Comparison of ENCODE assay signal across 12 cellular contexts in the genomic region with DNA sequence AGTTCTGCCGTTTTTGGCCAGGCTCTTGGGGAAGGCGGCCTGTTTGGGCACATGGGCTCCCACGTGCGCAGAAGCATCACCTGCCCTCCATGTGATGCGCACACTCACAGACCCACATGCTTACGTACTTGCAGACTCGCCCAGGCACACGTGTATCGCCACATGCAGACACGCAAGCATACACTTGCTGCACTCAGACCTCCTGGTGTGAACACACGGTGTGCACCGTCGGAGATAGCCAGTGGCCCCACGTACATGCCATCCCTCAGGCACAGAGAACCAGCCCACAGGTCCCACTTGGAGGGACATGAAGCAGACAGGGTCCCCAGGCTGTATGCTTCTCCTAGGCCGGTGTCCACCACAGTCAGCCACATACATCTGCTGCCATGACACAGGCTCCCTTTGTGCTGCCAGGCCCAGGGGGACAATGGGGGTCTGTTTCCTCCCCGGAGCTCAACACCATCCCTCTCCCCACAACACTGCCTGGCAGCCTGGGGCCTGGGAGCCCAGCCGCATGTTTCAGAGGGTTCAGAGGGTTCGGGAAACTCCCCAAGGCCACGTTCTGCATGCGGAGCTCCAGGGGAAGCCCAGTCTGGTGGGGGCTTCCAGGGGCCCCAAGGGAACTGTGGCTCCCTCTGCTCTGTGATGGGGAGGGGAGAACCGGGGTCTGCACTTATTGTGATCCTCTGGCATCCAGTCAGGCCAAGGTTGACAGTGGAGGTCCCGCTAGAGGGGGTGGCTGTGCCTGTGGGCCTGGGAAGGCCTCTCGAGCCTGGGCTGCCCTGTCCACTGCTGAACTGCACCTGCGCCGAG.
DNase-seq lines count a peak whose midpoint lies in the region; ATAC-seq, FAIRE-seq and TF ChIP-seq lines count a peak whose summit lies in the region.
"Had no signal": no experiment of that assay in that cellular context is flagged by ENCODE, and none has a peak within 500 bp of the region (broad histone marks: within the 10 kb centered on the region; RNA-seq: fewer than 3 reads in every experiment).

No MANE protein-coding gene starts in this region.

- no peak overlapping the region for H3K4me3 Mint-ChIP-seq in memory B cell
- no peak overlapping the region for H3K4me3 Mint-ChIP-seq in activated naive CD4-positive, alpha-beta T cell treated with anti-CD3 and anti-CD28 coated beads, Interleukin-2, amount 10 ng/mL, durations not matched to agents 7 days and 5 days
- H3K4me3 Mint-ChIP-seq: activated T-cell treated with anti-CD3 and anti-CD28 coated beads, Interleukin-2, amount 50 U/mL, for 72 hours; central memory CD8-positive, alpha-beta T cell had no signal

- no peak overlapping the region for H3K9ac ChIP-seq in mammary epithelial cell (ENCODE audit: insufficient read depth, low read length)

- ATAC-seq in memory B cell (ENCODE audit: low read depth): peak; percentile 58
- ATAC-seq: activated T-cell treated with anti-CD3 and anti-CD28 coated beads, Interleukin-2, amount 50 U/mL, for 72 hours had no signal

- H3K27ac Mint-ChIP-seq in memory B cell: peak overlapping the region; percentile 9
- no peak overlapping the region for H3K27ac Mint-ChIP-seq in activated naive CD4-positive, alpha-beta T cell treated with anti-CD3 and anti-CD28 coated beads, Interleukin-2, amount 10 ng/mL, durations not matched to agents 7 days and 5 days
- H3K27ac Mint-ChIP-seq: activated T-cell treated with anti-CD3 and anti-CD28 coated beads, Interleukin-2, amount 50 U/mL, for 72 hours had no signal

- no peak overlapping the region for H3K4me3 ChIP-seq in bronchial epithelial cell (ENCODE audit: low read depth, low read length)
- no peak overlapping the region for H3K4me3 ChIP-seq in tibial nerve
- no peak overlapping the region for H3K4me3 ChIP-seq in mammary epithelial cell (replicated peaks in 1 of 3; ENCODE audit: insufficient read depth in 1 of 3, low read depth in 2 of 3, low read length in 3 of 3)

- H4K20me1 ChIP-seq in mammary epithelial cell (ENCODE audit: insufficient read depth, low read length): no peaks in the 10 kb centered on the region

- dilution Hi-C loops in mammary epithelial cell (cut with HindIII; ENCODE audit: low sequenced_read_pairs): no loop called here

- TF ChIP-seq POLR2A in tibial nerve (IDR thresholded peaks at IDR 0.05): no peak

- peaks cover 5% of the 10 kb centered on the region for H3K36me3 Mint-ChIP-seq in memory B cell
- no peaks in the 10 kb centered on the region for H3K36me3 Mint-ChIP-seq in activated naive CD4-positive, alpha-beta T cell treated with anti-CD3 and anti-CD28 coated beads, Interleukin-2, amount 10 ng/mL, durations not matched to agents 7 days and 5 days

- DNase-seq in DMS79 treated with DMSO at 0.1 percent for 48 hours (lab: John Stamatoyannopoulos, UW) (peak; percentile 44), DMS79 (lab: John Stamatoyannopoulos, UW) (no peak), bronchial epithelial cell (ENCODE audit: low read depth) (peak; percentile 40), memory B cell (ENCODE audit: low spot score in 2 of 2) (no peak), tibial nerve (ENCODE audit: low spot score in 2 of 2) (no peak), mammary epithelial cell (no peak), activated gamma-delta T cell (lab: John Stamatoyannopoulos, UW) (no peak)
- DNase-seq in activated naive CD4-positive, alpha-beta T cell treated with anti-CD3 and anti-CD28 coated beads, Interleukin-2, amount 10 ng/mL, durations not matched to agents 7 days and 5 days: no peak
- DNase-seq: activated T-cell treated with anti-CD3 and anti-CD28 coated beads, Interleukin-2, amount 50 U/mL, for 72 hours; EL; NCI-H1436 had no signal

- no peak for FAIRE-seq in bronchial epithelial cell (lab: Jason Lieb, UNC)

- H3K9me3 Mint-ChIP-seq in memory B cell: peaks cover 5% of the 10 kb centered on the region
- H3K9me3 Mint-ChIP-seq in activated naive CD4-positive, alpha-beta T cell treated with anti-CD3 and anti-CD28 coated beads, Interleukin-2, amount 10 ng/mL, durations not matched to agents 7 days and 5 days: no peaks in the 10 kb centered on the region
- H3K9me3 Mint-ChIP-seq: central memory CD8-positive, alpha-beta T cell had no signal

- H3K4me1 ChIP-seq in tibial nerve: peaks cover 0 to 42% (median 21%) of the 10 kb centered on the region in 4 donors
- no peaks in the 10 kb centered on the region for H3K4me1 ChIP-seq in mammary epithelial cell (ENCODE audit: insufficient read depth, low read length)

- H3K27ac ChIP-seq in tibial nerve (peak overlapping the region; percentile 59 to 76 (median 73)), mammary epithelial cell (ENCODE audit: insufficient read depth, low read depth, low read length) (no peak overlapping the region)

- H3K36me3 ChIP-seq in bronchial epithelial cell (ENCODE audit: control insufficient read depth, insufficient read depth, low read length): no peaks in the 10 kb centered on the region
- no peaks in the 10 kb centered on the region for H3K36me3 ChIP-seq in tibial nerve
- H3K36me3 ChIP-seq in mammary epithelial cell (ENCODE audit: insufficient read depth, low read length): no peaks in the 10 kb centered on the region

- TF ChIP-seq CTCF in bronchial epithelial cell (IDR thresholded peaks at IDR 0.05; ENCODE audit: insufficient read depth, low read length, severe bottlenecking) (no peak), tibial nerve (IDR thresholded peaks at IDR 0.05) (no peak), mammary epithelial cell (conservative IDR thresholded peaks at IDR 0.05 in 1 of 2, IDR thresholded peaks at IDR 0.05 in 1 of 2; ENCODE audit: extremely low read depth in 1 of 2, insufficient read depth in 1 of 2, low read depth in 1 of 2, low read length in 2 of 2) (no peak)

- H3K79me2 ChIP-seq in mammary epithelial cell (ENCODE audit: insufficient read depth, low read length): no peaks in the 10 kb centered on the region

- intact Hi-C loops in mammary epithelial cell (cut with micrococcal nuclease): no loop called here

- H2AFZ ChIP-seq in mammary epithelial cell (ENCODE audit: low read depth, low read length): no peak overlapping the region

- H3K27me3 Mint-ChIP-seq in memory B cell: peaks cover 2% of the 10 kb centered on the region
- H3K27me3 Mint-ChIP-seq in activated naive CD4-positive, alpha-beta T cell treated with anti-CD3 and anti-CD28 coated beads, Interleukin-2, amount 10 ng/mL, durations not matched to agents 7 days and 5 days: peaks cover 18% of the 10 kb centered on the region
- H3K27me3 Mint-ChIP-seq: central memory CD8-positive, alpha-beta T cell had no signal

- H3K27me3 ChIP-seq in bronchial epithelial cell (ENCODE audit: control insufficient read depth, insufficient read depth, low read length) (no peaks in the 10 kb centered on the region), tibial nerve (no peaks in the 10 kb centered on the region), mammary epithelial cell (ENCODE audit: insufficient read depth, low read length) (no peaks in the 10 kb centered on the region)

- in situ Hi-C loops in mammary epithelial cell (cut with MboI; ENCODE audit: low sequenced_read_pairs in 2 of 2): no loop called here

- peaks cover 2% of the 10 kb centered on the region for H3K4me1 Mint-ChIP-seq in memory B cell
- no peaks in the 10 kb centered on the region for H3K4me1 Mint-ChIP-seq in activated naive CD4-positive, alpha-beta T cell treated with anti-CD3 and anti-CD28 coated beads, Interleukin-2, amount 10 ng/mL, durations not matched to agents 7 days and 5 days
- H3K4me1 Mint-ChIP-seq: central memory CD8-positive, alpha-beta T cell had no signal

- 59% methylated on average over 16 to 24 of the region's 25 CpGs for WGBS in tibial nerve, 2 donors
- WGBS in mammary epithelial cell (ENCODE audit: low coverage, missing lambda C conversion rate): 90% methylated on average over 20 of the region's 25 CpGs

- CTCF ChIA-PET in mammary epithelial cell (lab: Charles Lee; ENCODE audit: low non-redundant PET): no interaction called here
- CTCF ChIA-PET in activated naive CD4-positive, alpha-beta T cell treated with anti-CD3 and anti-CD28 coated beads, Interleukin-2, amount 10 ng/mL, durations not matched to agents 7 days and 5 days (lab: Charles Lee): interaction anchor here (0.5 kb wide), 1 partner anchor 485 kb away, joined by 3 read pairs; no protein-coding TSS in a partner anchor

- peak in 1 of 2 donors; percentile 32 for TF ChIP-seq EP300 in tibial nerve (IDR thresholded peaks at IDR 0.05)

- no TSS peak for BruUV-seq in mammary epithelial cell (replicated peaks; lab: Mats Ljungman, UMichigan)

- no peak overlapping the region for H3K4me2 ChIP-seq in mammary epithelial cell (ENCODE audit: insufficient read depth, low read depth, low read length)

- H3K9me3 ChIP-seq in tibial nerve: peaks cover 0 to 5% (median 2%) of the 10 kb centered on the region in 4 donors
- no peaks in the 10 kb centered on the region for H3K9me3 ChIP-seq in mammary epithelial cell (replicated peaks; ENCODE audit: insufficient read depth, low read length)

Comparison
In these comparisons a context has a peak if more than half of its experiments do, and no peak if none do; other contexts are left out.
1. DNase-seq: peak in DMS79 treated with DMSO at 0.1 percent for 48 hours (single experiment) and bronchial epithelial cell (single experiment); none in DMS79 (single experiment), memory B cell (0 of 2), tibial nerve (0 of 2), mammary epithelial cell (single experiment), activated gamma-delta T cell (single experiment) and activated naive CD4-positive, alpha-beta T cell treated with anti-CD3 and anti-CD28 coated beads, Interleukin-2, amount 10 ng/mL, durations not matched to agents 7 days and 5 days (single experiment).